8 cellular contexts compared by ENCODE assay signal in the genomic region with DNA sequence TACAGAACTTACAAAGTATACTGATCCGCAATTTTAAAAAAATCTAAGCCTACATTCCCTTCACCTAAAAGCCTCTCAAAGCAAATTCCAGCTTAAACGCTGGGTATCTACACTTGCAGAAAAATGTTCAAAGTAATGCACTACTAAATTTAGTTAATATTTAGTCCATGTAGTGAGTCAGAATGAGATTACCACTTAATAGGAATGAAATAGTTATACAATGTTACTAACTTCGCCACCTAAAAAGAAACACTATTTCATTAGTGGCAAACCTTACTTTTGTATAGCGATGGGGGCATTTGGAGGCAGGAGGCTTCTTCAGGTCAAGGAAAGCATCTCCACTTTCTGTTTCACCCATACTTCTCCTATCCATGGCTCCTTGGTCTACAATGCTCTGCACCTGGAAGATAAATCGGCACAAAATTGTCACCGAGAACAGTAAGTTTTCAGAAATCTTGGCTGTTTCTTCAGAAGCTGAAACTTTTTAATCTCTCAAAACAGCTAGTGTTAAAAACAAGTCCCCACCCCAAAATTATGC. TPM values are rescaled to one million over a fixed set of nuclear protein-coding genes. Genes with fewer than 3 reads are reported as not detected.
DNase-seq lines count a peak whose midpoint lies in the region; ATAC-seq and TF ChIP-seq lines count a peak whose summit lies in the region.

No MANE protein-coding gene starts in this region.

- peaks cover 19% of the 10 kb centered on the region for H3K36me3 ChIP-seq in CD4-positive, CD25-positive, alpha-beta regulatory T cell (ENCODE audit: control insufficient read depth, insufficient read depth, low read length)
- peaks cover 30% of the 10 kb centered on the region for H3K36me3 ChIP-seq in Karpas-422 (ENCODE audit: insufficient read depth, low read length)
- no peaks in the 10 kb centered on the region for H3K36me3 ChIP-seq in neural cell (ENCODE audit: insufficient read depth, low read length)

- H3K9me3 ChIP-seq in CD4-positive, CD25-positive, alpha-beta regulatory T cell (ENCODE audit: control insufficient read depth in 2 of 2, low read length in 2 of 2), result no peaks in the 10 kb centered on the region
- H3K9me3 ChIP-seq in Karpas-422 (ENCODE audit: low read length) (no peaks in the 10 kb centered on the region), neural cell (ENCODE audit: low read length) (no peaks in the 10 kb centered on the region)

- peaks cover 24% of the 10 kb centered on the region for H3K36me3 Mint-ChIP-seq in CD4-positive, CD25-positive, alpha-beta regulatory T cell

- H3K27me3 Mint-ChIP-seq in CD4-positive, CD25-positive, alpha-beta regulatory T cell, result no peaks in the 10 kb centered on the region

- no peak for TF ChIP-seq RAD21 in neural cell (conservative IDR thresholded peaks at IDR 0.05)

- H3K4me1 ChIP-seq in CD4-positive, CD25-positive, alpha-beta regulatory T cell (ENCODE audit: control insufficient read depth, insufficient read depth, low read length, poor library complexity, severe bottlenecking), result peaks cover 30% of the 10 kb centered on the region
- H3K4me1 ChIP-seq in Karpas-422 (ENCODE audit: low read length), result peaks cover 36% of the 10 kb centered on the region

- DNase-seq in CD4-positive, CD25-positive, alpha-beta regulatory T cell, result no peak
- DNase-seq in Karpas-422, result peak; percentile 52
- no peak for DNase-seq in coronary artery (ENCODE audit: low spot score)
- DNase-seq in AG08396 (ENCODE audit: low spot score), result no peak
- DNase-seq in AG08395 (ENCODE audit: low spot score), result no peak
- DNase-seq in RWPE1 (ENCODE audit: low spot score), result no peak
- no peak for DNase-seq in SIG-M5 treated with dmso at 0.1 percent for 504 hours (lab: John Stamatoyannopoulos, UW; ENCODE audit: unreplicated experiment)

- peaks cover 13 to 62% (median 33%) of the 10 kb centered on the region in 4 donors for H3K4me1 Mint-ChIP-seq in CD4-positive, CD25-positive, alpha-beta regulatory T cell

- POLR2A ChIA-PET in RWPE1 (lab: Yijun Ruan, JAX; ENCODE audit: low non-redundant PET), result no interaction called here

- TF ChIP-seq EP300 in neural cell (conservative IDR thresholded peaks at IDR 0.05; ENCODE audit: poor library complexity, severe bottlenecking), result no peak

- peak overlapping the region; percentile 81 for H3K4me3 ChIP-seq in CD4-positive, CD25-positive, alpha-beta regulatory T cell (ENCODE audit: low read depth, low read length)
- H3K4me3 ChIP-seq in Karpas-422 (ENCODE audit: low read length) (peak overlapping the region; percentile 94), coronary artery (peak overlapping the region; percentile 97), neural cell (ENCODE audit: low read length) (peak overlapping the region; percentile 96)

- ATAC-seq in CD4-positive, CD25-positive, alpha-beta regulatory T cell (ENCODE audit: low read depth in 2 of 2), result no peak

- no peaks in the 10 kb centered on the region for H3K27me3 ChIP-seq in CD4-positive, CD25-positive, alpha-beta regulatory T cell (ENCODE audit: control insufficient read depth, insufficient read depth, low read length)
- H3K27me3 ChIP-seq in Karpas-422 (ENCODE audit: low read length) (no peaks in the 10 kb centered on the region), neural cell (ENCODE audit: insufficient read depth, low read depth, low read length) (no peaks in the 10 kb centered on the region)

- H3K4me2 ChIP-seq in Karpas-422 (ENCODE audit: low read depth, low read length, poor library complexity, severe bottlenecking) (peak overlapping the region; percentile 92), neural cell (ENCODE audit: low read length) (peak overlapping the region; percentile 61)

- H3K9me2 ChIP-seq in Karpas-422 (replicated peaks; ENCODE audit: insufficient read depth, low read length) (no peaks in the 10 kb centered on the region), neural cell (ENCODE audit: insufficient read depth, low read length) (no peaks in the 10 kb centered on the region)

- CTCF ChIA-PET in RWPE1 (lab: Yijun Ruan, JAX), result no interaction called here

- peaks cover 63% of the 10 kb centered on the region for H3K79me2 ChIP-seq in Karpas-422 (ENCODE audit: low read length)
- H3K79me2 ChIP-seq in neural cell (replicated peaks; ENCODE audit: insufficient read depth, low read length), result peaks cover 26% of the 10 kb centered on the region

- no peaks in the 10 kb centered on the region for H3K9me3 Mint-ChIP-seq in CD4-positive, CD25-positive, alpha-beta regulatory T cell

- peak overlapping the region; percentile 87 for H3K9ac ChIP-seq in Karpas-422 (ENCODE audit: low read length)
- peak overlapping the region; percentile 75 for H3K9ac ChIP-seq in neural cell (ENCODE audit: low read length)

- peak overlapping the region; percentile 83 to 94 (median 88) for H3K27ac Mint-ChIP-seq in CD4-positive, CD25-positive, alpha-beta regulatory T cell

- H3K4me3 Mint-ChIP-seq in CD4-positive, CD25-positive, alpha-beta regulatory T cell, result peak overlapping the region; percentile 83 to 94 (median 88)

- H2AFZ ChIP-seq in Karpas-422 (ENCODE audit: low read length) (no peak overlapping the region), neural cell (ENCODE audit: low read depth, low read length) (no peak overlapping the region)

- H3K27ac ChIP-seq in CD4-positive, CD25-positive, alpha-beta regulatory T cell (ENCODE audit: insufficient read depth, low read length, poor library complexity, severe bottlenecking), result peak overlapping the region; percentile 95
- peak overlapping the region; percentile 99 for H3K27ac ChIP-seq in Karpas-422 (ENCODE audit: low read length)
- H3K27ac ChIP-seq in coronary artery, result peak overlapping the region in 1 of 2 donors; percentile 97
- H3K27ac ChIP-seq in neural cell (ENCODE audit: low read length), result no peak overlapping the region
- no peak overlapping the region for H3K27ac ChIP-seq in RWPE1

- H4K20me1 ChIP-seq in Karpas-422 (ENCODE audit: insufficient read depth, low read depth, low read length) (0 out of 2 replicates have a peak, but pooled peaks cover 4% of the 10 kb centered on the region), neural cell (ENCODE audit: insufficient read depth) (no peaks in the 10 kb centered on the region)

- no peaks in the 10 kb centered on the region for H3F3A ChIP-seq in neural cell (ENCODE audit: insufficient read depth, low read length, poor library complexity, severe bottlenecking)

- TF ChIP-seq CTCF in coronary artery (IDR thresholded peaks at IDR 0.05) (no peak), neural cell (IDR thresholded peaks at IDR 0.05; ENCODE audit: poor library complexity, severe bottlenecking) (no peak), RWPE1 (conservative IDR thresholded peaks at IDR 0.05; ENCODE audit: low read depth) (no peak)

TF ChIP-seq in neural cell, 6 proteins besides CTCF, POLR2A, EP300 and RAD21:
- TF ChIP-seq, protein P1, sequence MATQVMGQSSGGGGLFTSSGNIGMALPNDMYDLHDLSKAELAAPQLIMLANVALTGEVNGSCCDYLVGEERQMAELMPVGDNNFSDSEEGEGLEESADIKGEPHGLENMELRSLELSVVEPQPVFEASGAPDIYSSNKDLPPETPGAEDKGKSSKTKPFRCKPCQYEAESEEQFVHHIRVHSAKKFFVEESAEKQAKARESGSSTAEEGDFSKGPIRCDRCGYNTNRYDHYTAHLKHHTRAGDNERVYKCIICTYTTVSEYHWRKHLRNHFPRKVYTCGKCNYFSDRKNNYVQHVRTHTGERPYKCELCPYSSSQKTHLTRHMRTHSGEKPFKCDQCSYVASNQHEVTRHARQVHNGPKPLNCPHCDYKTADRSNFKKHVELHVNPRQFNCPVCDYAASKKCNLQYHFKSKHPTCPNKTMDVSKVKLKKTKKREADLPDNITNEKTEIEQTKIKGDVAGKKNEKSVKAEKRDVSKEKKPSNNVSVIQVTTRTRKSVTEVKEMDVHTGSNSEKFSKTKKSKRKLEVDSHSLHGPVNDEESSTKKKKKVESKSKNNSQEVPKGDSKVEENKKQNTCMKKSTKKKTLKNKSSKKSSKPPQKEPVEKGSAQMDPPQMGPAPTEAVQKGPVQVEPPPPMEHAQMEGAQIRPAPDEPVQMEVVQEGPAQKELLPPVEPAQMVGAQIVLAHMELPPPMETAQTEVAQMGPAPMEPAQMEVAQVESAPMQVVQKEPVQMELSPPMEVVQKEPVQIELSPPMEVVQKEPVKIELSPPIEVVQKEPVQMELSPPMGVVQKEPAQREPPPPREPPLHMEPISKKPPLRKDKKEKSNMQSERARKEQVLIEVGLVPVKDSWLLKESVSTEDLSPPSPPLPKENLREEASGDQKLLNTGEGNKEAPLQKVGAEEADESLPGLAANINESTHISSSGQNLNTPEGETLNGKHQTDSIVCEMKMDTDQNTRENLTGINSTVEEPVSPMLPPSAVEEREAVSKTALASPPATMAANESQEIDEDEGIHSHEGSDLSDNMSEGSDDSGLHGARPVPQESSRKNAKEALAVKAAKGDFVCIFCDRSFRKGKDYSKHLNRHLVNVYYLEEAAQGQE (IDR thresholded peaks at IDR 0.05; ENCODE audit: borderline replicate concordance), result no peak
- TF ChIP-seq MXI1 (conservative IDR thresholded peaks at IDR 0.05; ENCODE audit: poor library complexity, severe bottlenecking) (no peak), SMC3 (conservative IDR thresholded peaks at IDR 0.05; ENCODE audit: poor library complexity) (no peak), TAF1 (IDR thresholded peaks at IDR 0.05; ENCODE audit: low read depth) (no peak), POLR2AphosphoS5 (IDR thresholded peaks at IDR 0.05) (no peak), EZH2 (IDR thresholded peaks at IDR 0.05; ENCODE audit: borderline replicate concordance, insufficient read depth, low read length, poor library complexity, severe bottlenecking) (no peak)

RNA-seq across cellular contexts. Expression of a gene that starts 1.2 kb away (rescaled TPM):
- total RNA-seq in CD4-positive, CD25-positive, alpha-beta regulatory T cell, result 26.6 TPM
- polyA plus RNA-seq in CD4-positive, CD25-positive, alpha-beta regulatory T cell, result 10 to 100 TPM in 3 of 4 donors, 1 to 10 TPM in 1; 9.3 to 14.6 (median 10.9) TPM
- total RNA-seq in Karpas-422 (2014; rRNA removed; shearing (Covaris generic); ENCODE audit: low replicate concordance), result 25.4 and 36.1 TPM in 2 replicates
- 12.6 and 12.7 TPM in 2 replicates for polyA plus RNA-seq in neural cell
- 25.3 and 26.4 TPM in 2 replicates for polyA minus RNA-seq in neural cell

RNA-seq across cellular contexts. Expression of a gene that starts 7.9 kb away (rescaled TPM):
- total RNA-seq in CD4-positive, CD25-positive, alpha-beta regulatory T cell, result 300 TPM
- polyA plus RNA-seq in CD4-positive, CD25-positive, alpha-beta regulatory T cell, result 10 to 100 TPM; 18.6 to 36.1 (median 28.0) TPM
- total RNA-seq in Karpas-422 (2014; rRNA removed; shearing (Covaris generic); ENCODE audit: low replicate concordance), result 43.2 and 59.5 TPM in 2 replicates
- 19.9 and 27.4 TPM in 2 replicates for polyA plus RNA-seq in neural cell
- polyA minus RNA-seq in neural cell, result 22.5 and 23.4 TPM in 2 replicates

Comparison
In these comparisons a context has a peak if more than half of its experiments do, and no peak if none do; other contexts are left out.
1. H3K27ac ChIP-seq: peak in CD4-positive, CD25-positive, alpha-beta regulatory T cell (single experiment) and Karpas-422 (single experiment); none in neural cell (single experiment) and RWPE1 (single experiment).
2. Peak in every context shown above with its lines, with median percentiles within 50 percentile points of each other: H3K4me3 ChIP-seq.